21 cellular contexts compared by ENCODE assay signal in genomic region chr9:16013826-16014225, GRCh38.
DNase-seq lines count a peak whose midpoint lies in the region; ATAC-seq, FAIRE-seq and TF ChIP-seq lines count a peak whose summit lies in the region.
"Had no signal": no experiment of that assay in that cellular context is flagged by ENCODE, and none has a peak within 500 bp of the region (broad histone marks: within the 10 kb centered on the region; RNA-seq: fewer than 3 reads in every experiment).

No MANE protein-coding gene starts in this region.

- no peak overlapping the region for H4K91ac ChIP-seq in IMR-90 (ENCODE audit: insufficient read depth, low read depth, low read length)

- no peak overlapping the region for H4K8ac ChIP-seq in IMR-90 (ENCODE audit: low read depth in 2 of 2, low read length in 2 of 2)

- H3K27me3 Mint-ChIP-seq in astrocyte (ENCODE audit: low read depth, unreplicated experiment) (no peaks in the 10 kb centered on the region), WTC11 (ENCODE audit: low read depth) (no peaks in the 10 kb centered on the region)
- H3K27me3 Mint-ChIP-seq: CD4-positive, CD25-positive, alpha-beta regulatory T cell; CD8-positive, alpha-beta memory T cell had no signal

- no TSS peak for BruUV-seq in IMR-90 (replicated peaks; lab: Mats Ljungman, UMichigan)

- H2BK5ac ChIP-seq in IMR-90 (ENCODE audit: low read depth, low read length, poor library complexity, severe bottlenecking), result no peak overlapping the region

- H3K4ac ChIP-seq in IMR-90 (ENCODE audit: low read depth, low read length), result peak overlapping the region; percentile 37; the same call in 1 of the 2 replicates

- H3K9me3 ChIP-seq in IMR-90 (ENCODE audit: control insufficient read depth, insufficient read depth, low read length) (peaks cover 6% of the 10 kb centered on the region), astrocyte (ENCODE audit: insufficient read depth, low read depth, low read length) (peaks cover 5% of the 10 kb centered on the region), smooth muscle cell (replicated peaks; ENCODE audit: low read depth) (peaks cover 7% of the 10 kb centered on the region)
- H3K9me3 ChIP-seq: BE2C, HAP-1 had no signal

- intact Hi-C loops in IMR-90 (cut with micrococcal nuclease), result no loop called here

- 0 out of 2 replicates have a peak, but pooled peaks cover 2% of the 10 kb centered on the region for H3K9me1 ChIP-seq in IMR-90 (ENCODE audit: insufficient read depth, low read length)

- CTCF ChIA-PET in IMR-90 (lab: Yijun Ruan, JAX) (no interaction called here), WTC11 (lab: Charles Lee) (no interaction called here)

- POLR2A ChIA-PET in IMR-90 (lab: Charles Lee; ENCODE audit: unreplicated experiment) (no interaction called here), WTC11 (lab: Charles Lee) (no interaction called here)

- no CpG with 5 or more reads among the region's 1 CpG for WGBS in IMR-90 (ENCODE audit: extremely low coverage in 2 of 2, insufficient read length in 1 of 2), 2 experiments
- WGBS in smooth muscle cell (ENCODE audit: low lambda C conversion rate), result 86% methylated on average over 1 of the region's 1 CpG

- H3K27me3 ChIP-seq in IMR-90 (ENCODE audit: control insufficient read depth, insufficient read depth, low read length), result no peaks in the 10 kb centered on the region
- no peaks in the 10 kb centered on the region for H3K27me3 ChIP-seq in astrocyte (ENCODE audit: insufficient read depth, low read length)
- H3K27me3 ChIP-seq in smooth muscle cell (ENCODE audit: low read depth), result no peaks in the 10 kb centered on the region
- H3K27me3 ChIP-seq: BE2C had no signal

- no peak for TF ChIP-seq RAD21 in IMR-90 (IDR thresholded peaks at IDR 0.05; ENCODE audit: low read length)

- H3K4me1 ChIP-seq in IMR-90 (ENCODE audit: control insufficient read depth, insufficient read depth, low read length) (peaks cover 7% of the 10 kb centered on the region; the same call in 1 of the 2 replicates), astrocyte (ENCODE audit: insufficient read depth, low read length) (peaks cover 16% of the 10 kb centered on the region), smooth muscle cell (ENCODE audit: low read depth) (no peaks in the 10 kb centered on the region)
- H3K4me1 ChIP-seq: BE2C, HAP-1 had no signal

- no peak overlapping the region for H3K27ac Mint-ChIP-seq in astrocyte (ENCODE audit: unreplicated experiment)
- no peak overlapping the region for H3K27ac Mint-ChIP-seq in WTC11
- H3K27ac Mint-ChIP-seq: CD4-positive, CD25-positive, alpha-beta regulatory T cell; CD8-positive, alpha-beta memory T cell had no signal

- no peak overlapping the region for H3K23ac ChIP-seq in IMR-90 (ENCODE audit: low read depth, low read length)

- H3K56ac ChIP-seq in IMR-90 (ENCODE audit: extremely low read depth, insufficient read depth, low read length), result no peak overlapping the region

- H3K27ac ChIP-seq in IMR-90 (ENCODE audit: insufficient read depth, low read length) (no peak overlapping the region), astrocyte (ENCODE audit: low read depth, low read length) (no peak overlapping the region), smooth muscle cell (ENCODE audit: low read depth) (peak overlapping the region; percentile 58)
- H3K27ac ChIP-seq: HL-60 had no signal

- no peaks in the 10 kb centered on the region for H3K79me2 ChIP-seq in astrocyte (ENCODE audit: insufficient read depth, low read length)
- no peaks in the 10 kb centered on the region for H3K79me2 ChIP-seq in smooth muscle cell (ENCODE audit: low read depth)

- H3K36me3 Mint-ChIP-seq in astrocyte (ENCODE audit: low read depth, unreplicated experiment), result peaks cover 8% of the 10 kb centered on the region
- no peaks in the 10 kb centered on the region for H3K36me3 Mint-ChIP-seq in WTC11
- H3K36me3 Mint-ChIP-seq: CD4-positive, CD25-positive, alpha-beta regulatory T cell; CD8-positive, alpha-beta memory T cell had no signal

- dilution Hi-C loops in IMR-90 (cut with HindIII; ENCODE audit: low sequenced_read_pairs, unreplicated experiment), result no loop called here

- no peak overlapping the region for H3K14ac ChIP-seq in IMR-90 (replicated peaks; ENCODE audit: low read depth, low read length)

- no peak overlapping the region for H2AK9ac ChIP-seq in IMR-90 (replicated peaks; ENCODE audit: low read depth, low read length, poor library complexity)

- H3K79me1 ChIP-seq in IMR-90 (ENCODE audit: low read depth in 1 of 2, low read length in 2 of 2), result no peaks in the 10 kb centered on the region

- peaks cover 7% of the 10 kb centered on the region for H3K4me1 Mint-ChIP-seq in astrocyte (ENCODE audit: low read depth, unreplicated experiment)
- no peaks in the 10 kb centered on the region for H3K4me1 Mint-ChIP-seq in WTC11
- H3K4me1 Mint-ChIP-seq: CD4-positive, CD25-positive, alpha-beta regulatory T cell; CD8-positive, alpha-beta memory T cell had no signal

- no peak overlapping the region; the same call in 2 of the 3 replicates for H2BK15ac ChIP-seq in IMR-90 (ENCODE audit: low read depth, low read length)

- in situ Hi-C loops in IMR-90 (cut with MboI; ENCODE audit: low sequenced_read_pairs), result no loop called here

- H3K4me2 ChIP-seq in IMR-90 (ENCODE audit: low read depth, low read length) (no peak overlapping the region), astrocyte (ENCODE audit: low read length) (no peak overlapping the region), smooth muscle cell (no peak overlapping the region)

- DNase-seq in H54 (ENCODE audit: insufficient read length, low spot score) (no peak), IMR-90 (no peak), astrocyte (ENCODE audit: low read depth) (no peak), smooth muscle cell (lab: John Stamatoyannopoulos, UW; ENCODE audit: unreplicated experiment) (no peak), SHP77 treated with DMSO at 0.1 percent for 48 hours (lab: John Stamatoyannopoulos, UW) (no peak), WTC11 (ENCODE audit: low spot score) (no peak)
- DNase-seq: ACHN; BE2C; C1 segment of cervical spinal cord; CD4-positive, CD25-positive, alpha-beta regulatory T cell; CD8-positive, alpha-beta memory T cell; COR-L47; DMS 273 treated with DMSO at 0.1 percent for 48 hours; DMS53; DND-41; EL had no signal

- no peak overlapping the region for H3K4me3 ChIP-seq in IMR-90 (ENCODE audit: insufficient read depth, low read depth, low read length)
- H3K4me3 ChIP-seq in astrocyte (ENCODE audit: insufficient read depth, low read depth, low read length), result no peak overlapping the region
- no peak overlapping the region for H3K4me3 ChIP-seq in smooth muscle cell
- H3K4me3 ChIP-seq: GM12878, HAP-1 had no signal

- H2BK20ac ChIP-seq in IMR-90 (ENCODE audit: low read depth, low read length), result no peak overlapping the region

- no peak overlapping the region for H4K5ac ChIP-seq in IMR-90 (ENCODE audit: low read depth, low read length)

- H4K20me1 ChIP-seq in IMR-90 (ENCODE audit: insufficient read depth, low read length) (no peaks in the 10 kb centered on the region), astrocyte (ENCODE audit: insufficient read depth, low read length) (no peaks in the 10 kb centered on the region), smooth muscle cell (ENCODE audit: low read depth) (no peaks in the 10 kb centered on the region)

- H3K36me3 ChIP-seq in IMR-90 (ENCODE audit: control insufficient read depth, insufficient read depth, low read length) (no peaks in the 10 kb centered on the region), astrocyte (ENCODE audit: insufficient read depth, low read length) (no peaks in the 10 kb centered on the region), smooth muscle cell (ENCODE audit: low read depth) (no peaks in the 10 kb centered on the region)
- H3K36me3 ChIP-seq: BE2C, HAP-1 had no signal

- H3K4me3 Mint-ChIP-seq in astrocyte (ENCODE audit: unreplicated experiment) (no peak overlapping the region), WTC11 (no peak overlapping the region)
- H3K4me3 Mint-ChIP-seq: CD4-positive, CD25-positive, alpha-beta regulatory T cell; CD8-positive, alpha-beta memory T cell had no signal

- H2AFZ ChIP-seq in IMR-90 (replicated peaks; ENCODE audit: low read length, poor library complexity), result no peak overlapping the region
- no peak overlapping the region for H2AFZ ChIP-seq in astrocyte (ENCODE audit: low read depth, low read length)
- H2AFZ ChIP-seq in smooth muscle cell (ENCODE audit: low read depth), result no peak overlapping the region

- TF ChIP-seq POLR2A in H54 (IDR thresholded peaks at IDR 0.05; ENCODE audit: low read depth, low read length), result no peak
- TF ChIP-seq POLR2A in IMR-90 (IDR thresholded peaks at IDR 0.05; ENCODE audit: low read depth, low read length), result no peak

- peak overlapping the region; percentile 66; the same call in 1 of the 2 replicates for H2AK5ac ChIP-seq in IMR-90 (ENCODE audit: low read depth, low read length)

- H3F3A ChIP-seq in smooth muscle cell (ENCODE audit: low read depth), result no peaks in the 10 kb centered on the region

- no peak overlapping the region for H3K18ac ChIP-seq in IMR-90 (ENCODE audit: low read depth, low read length)

- H3K9ac ChIP-seq in IMR-90 (ENCODE audit: low read depth, low read length) (no peak overlapping the region), astrocyte (ENCODE audit: low read length) (no peak overlapping the region), smooth muscle cell (ENCODE audit: low read depth) (no peak overlapping the region)

- ATAC-seq in IMR-90 (ENCODE audit: low read depth) (no peak), WTC11 (no peak)
- ATAC-seq: GM12878 had no signal

- H2BK120ac ChIP-seq in IMR-90 (ENCODE audit: low read depth, low read length), result peak overlapping the region; percentile 63; the same call in 1 of the 2 replicates

- TF ChIP-seq CTCF in IMR-90 (conservative IDR thresholded peaks at IDR 0.05; ENCODE audit: low read depth, low read length) (no peak), astrocyte (IDR thresholded peaks at IDR 0.05; ENCODE audit: insufficient read depth, low read depth, low read length) (no peak), smooth muscle cell (IDR thresholded peaks at IDR 0.05; ENCODE audit: borderline replicate concordance, insufficient read depth, poor library complexity, severe bottlenecking) (no peak), WTC11 (IDR thresholded peaks at IDR 0.05) (no peak)

- peak; percentile 36 for FAIRE-seq in H54 (lab: Jason Lieb, UNC)
- FAIRE-seq in astrocyte (lab: Jason Lieb, UNC), result peak; percentile 78
- FAIRE-seq: A204.1, GM12878, H1 had no signal

- H3K9me3 Mint-ChIP-seq in astrocyte (ENCODE audit: unreplicated experiment), result peaks cover 10% of the 10 kb centered on the region
- H3K9me3 Mint-ChIP-seq in WTC11, result peaks cover 22% of the 10 kb centered on the region

TF ChIP-seq in IMR-90, 13 proteins besides CTCF, POLR2A, EP300 and RAD21 (continues in another document):
- TF ChIP-seq MAZ (IDR thresholded peaks at IDR 0.05; ENCODE audit: borderline replicate concordance, low read depth, low read length) (no peak), MAFK (IDR thresholded peaks at IDR 0.05; ENCODE audit: low read depth, low read length) (no peak), FOS (IDR thresholded peaks at IDR 0.05; ENCODE audit: low read depth, low read length) (no peak)

TF ChIP-seq in WTC11, 78 proteins besides CTCF, POLR2A, EP300 and RAD21 (continues in another document):
- no peak for TF ChIP-seq MXD4 (CRISPR knock-in tag; IDR thresholded peaks at IDR 0.05; ENCODE audit: borderline replicate concordance)
- no peak for TF ChIP-seq JAZF1 (CRISPR knock-in tag; IDR thresholded peaks at IDR 0.05)
- no peak for TF ChIP-seq GRHL2 (CRISPR knock-in tag; IDR thresholded peaks at IDR 0.05; ENCODE audit: insufficient replicate concordance, severe bottlenecking)
- TF ChIP-seq SMAD3 (CRISPR knock-in tag; IDR thresholded peaks at IDR 0.05; ENCODE audit: borderline replicate concordance), result no peak
- TF ChIP-seq GABPB1 (CRISPR knock-in tag; IDR thresholded peaks at IDR 0.05), result no peak
